ENCODE assay signal across 29 cellular contexts in the genomic region with DNA sequence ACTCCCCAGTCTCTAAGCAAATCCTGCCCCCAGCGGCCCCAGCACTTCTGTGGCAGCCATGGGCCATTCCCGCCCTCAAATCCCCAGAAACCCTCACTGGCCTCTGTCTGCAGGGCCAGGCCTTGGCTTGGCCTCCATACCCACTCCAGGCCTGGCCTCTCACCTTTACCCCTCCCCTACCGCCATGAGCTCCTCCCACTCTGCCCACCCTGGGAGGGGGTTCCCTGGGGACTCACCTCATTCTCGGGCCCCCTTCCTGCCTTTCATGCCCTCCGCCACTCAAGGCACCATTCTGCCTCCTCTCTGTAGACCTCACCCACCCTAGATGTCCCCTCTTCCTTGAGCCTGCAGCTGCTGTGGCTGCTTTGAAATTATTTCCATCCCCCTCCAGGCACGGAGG. TPM values are rescaled to one million over a fixed set of nuclear protein-coding genes. Genes with fewer than 3 reads are reported as not detected.
A peak's percentile ranks its signal among the peaks of the same experiment; 100 is the strongest.
DNase-seq lines count a peak whose midpoint lies in the region; ATAC-seq and TF ChIP-seq lines count a peak whose summit lies in the region.
"Had no signal": no experiment of that assay in that cellular context is flagged by ENCODE, and none has a peak within 500 bp of the region (broad histone marks: within the 10 kb centered on the region; RNA-seq: fewer than 3 reads in every experiment).

No MANE protein-coding gene starts in this region.

- CTCF ChIA-PET in activated CD4-positive, alpha-beta memory T cell treated with anti-CD3 and anti-CD28 coated beads for 36 hours (lab: Charles Lee), result interaction anchor here (1.5 to 4.5 kb wide), 3 partner anchors 10 to 317 kb away, joined by 5 to 40 read pairs (median 10); no protein-coding TSS in a partner anchor

- H3K36me3 Mint-ChIP-seq in chondrocyte (ENCODE audit: low read depth) (no peaks in the 10 kb centered on the region), neural progenitor cell (no peaks in the 10 kb centered on the region)
- H3K36me3 Mint-ChIP-seq in activated CD4-positive, alpha-beta memory T cell treated with anti-CD3 and anti-CD28 coated beads for 36 hours, result no peaks in the 10 kb centered on the region
- H3K36me3 Mint-ChIP-seq: activated naive CD4-positive, alpha-beta T cell treated with anti-CD3 and anti-CD28 coated beads, Interleukin-2, amount 50 U/mL, for 72 hours; CD4-positive, CD25-positive, alpha-beta regulatory T cell had no signal

- H3K4me3 Mint-ChIP-seq in chondrocyte (ENCODE audit: unreplicated experiment) (no peak overlapping the region), neural progenitor cell (no peak overlapping the region)
- no peak overlapping the region for H3K4me3 Mint-ChIP-seq in activated CD4-positive, alpha-beta memory T cell treated with anti-CD3 and anti-CD28 coated beads for 36 hours
- H3K4me3 Mint-ChIP-seq: activated CD4-positive, alpha-beta T cell treated with anti-CD3 and anti-CD28 coated beads for 36 hours; CD4-positive, CD25-positive, alpha-beta regulatory T cell had no signal

- H3K9me3 ChIP-seq in left ventricle myocardium inferior (replicated peaks) (no peaks in the 10 kb centered on the region), neural progenitor cell (ENCODE audit: low read depth) (no peaks in the 10 kb centered on the region), aorta (ENCODE audit: control insufficient read depth, low read length) (no peaks in the 10 kb centered on the region)
- H3K9me3 ChIP-seq: esophagus muscularis mucosa, HAP-1, Peyer's patch, upper lobe of right lung had no signal

- TF ChIP-seq CTCF in left ventricle myocardium inferior (IDR thresholded peaks at IDR 0.05; ENCODE audit: borderline replicate concordance) (no peak), chondrocyte (IDR thresholded peaks at IDR 0.05) (no peak), neural progenitor cell (IDR thresholded peaks at IDR 0.05) (no peak)

- peaks cover 11% of the 10 kb centered on the region for H3K36me3 ChIP-seq in left ventricle myocardium inferior
- H3K36me3 ChIP-seq in neural progenitor cell, result no peaks in the 10 kb centered on the region
- H3K36me3 ChIP-seq in aorta (ENCODE audit: control insufficient read depth in 1 of 2, insufficient read depth in 2 of 2, low read length in 1 of 2), result no peaks in the 10 kb centered on the region
- H3K36me3 ChIP-seq: HAP-1 had no signal

- H3K4me1 ChIP-seq in left ventricle myocardium inferior (peaks cover 78% of the 10 kb centered on the region), neural progenitor cell (peaks cover 10% of the 10 kb centered on the region), aorta (ENCODE audit: control insufficient read depth in 1 of 2, insufficient read depth in 2 of 2, low read length in 2 of 2) (no peaks in the 10 kb centered on the region)
- H3K4me1 ChIP-seq: foreskin keratinocyte, HAP-1 had no signal

- ATAC-seq in Right ventricle myocardium superior (ENCODE audit: poor library complexity) (no peak), aorta (ENCODE audit: low FRiP score) (no peak), left colon (no peak)
- ATAC-seq: activated CD4-positive, alpha-beta T cell treated with anti-CD3 and anti-CD28 coated beads for 36 hours; activated naive CD4-positive, alpha-beta T cell treated with anti-CD3 and anti-CD28 coated beads, Interleukin-2, amount 50 U/mL, for 72 hours; foreskin keratinocyte; HepG2 had no signal

- H3K27ac ChIP-seq in left ventricle myocardium inferior (replicated peaks), result peak overlapping the region; percentile 73
- no peak overlapping the region for H3K27ac ChIP-seq in neural progenitor cell
- no peak overlapping the region for H3K27ac ChIP-seq in aorta (ENCODE audit: low read depth in 1 of 2, low read length in 2 of 2)
- H3K27ac ChIP-seq: foreskin keratinocyte, Peyer's patch, VCaP had no signal

- intact Hi-C loops in left ventricle myocardium inferior (cut with micrococcal nuclease), result no loop called here
- intact Hi-C loops in Right ventricle myocardium superior (cut with DNase I), result no loop called here
- intact Hi-C loops in aorta (cut with DNase I), result no loop called here
- intact Hi-C loops in activated CD4-positive, alpha-beta memory T cell treated with anti-CD3 and anti-CD28 coated beads for 36 hours (cut with micrococcal nuclease), result no loop called here
- intact Hi-C loops in left colon (cut with DNase I, micrococcal nuclease), result no loop called here

- H2AFZ ChIP-seq in neural progenitor cell (replicated peaks), result no peak overlapping the region

- H3K27ac Mint-ChIP-seq in chondrocyte (ENCODE audit: unreplicated experiment), result no peak overlapping the region
- peak overlapping the region; percentile 32 for H3K27ac Mint-ChIP-seq in neural progenitor cell
- H3K27ac Mint-ChIP-seq in activated CD4-positive, alpha-beta memory T cell treated with anti-CD3 and anti-CD28 coated beads for 36 hours, result no peak overlapping the region
- H3K27ac Mint-ChIP-seq: activated CD4-positive, alpha-beta T cell treated with anti-CD3 and anti-CD28 coated beads for 36 hours; CD4-positive, CD25-positive, alpha-beta regulatory T cell; progenitor cell of endocrine pancreas had no signal

- H3K4me1 Mint-ChIP-seq in chondrocyte (ENCODE audit: low read depth) (peaks cover 18% of the 10 kb centered on the region), neural progenitor cell (peaks cover 39% of the 10 kb centered on the region)
- H3K4me1 Mint-ChIP-seq in activated CD4-positive, alpha-beta memory T cell treated with anti-CD3 and anti-CD28 coated beads for 36 hours (ENCODE audit: low read depth), result peaks cover 11% of the 10 kb centered on the region

- no peaks in the 10 kb centered on the region for H3K27me3 ChIP-seq in left ventricle myocardium inferior (ENCODE audit: low read depth)
- no peaks in the 10 kb centered on the region for H3K27me3 ChIP-seq in neural progenitor cell
- H3K27me3 ChIP-seq in aorta (ENCODE audit: control insufficient read depth in 1 of 2, insufficient read depth in 2 of 2, low read length in 1 of 2), result no peaks in the 10 kb centered on the region
- H3K27me3 ChIP-seq: esophagus muscularis mucosa, Peyer's patch, upper lobe of right lung had no signal

- no peak overlapping the region for H3K9ac ChIP-seq in neural progenitor cell

- no peak for DNase-seq in left ventricle myocardium inferior
- no peak for DNase-seq in Right ventricle myocardium superior
- peak; percentile 50 for DNase-seq in chondrocyte (ENCODE audit: low spot score)
- no peak for DNase-seq in neural progenitor cell (ENCODE audit: low spot score)
- DNase-seq in aorta, result peak; percentile 26 to 49
- no peak for DNase-seq in activated CD4-positive, alpha-beta memory T cell treated with anti-CD3 and anti-CD28 coated beads for 36 hours
- no peak for DNase-seq in NK-92 treated with Interleukin-12 subunit alpha and Interleukin-12 subunit beta, amount 100 ng/mL, for 24 hours (lab: John Stamatoyannopoulos, UW)
- DNase-seq in left colon, result no peak
- DNase-seq: activated CD4-positive, alpha-beta T cell treated with anti-CD3 and anti-CD28 coated beads for 36 hours; activated CD8-positive, alpha-beta memory T cell treated with anti-CD3 and anti-CD28 coated beads for 24 hours; activated effector memory CD4-positive, alpha-beta T cell treated with Interleukin-2 at 50 U/mL for 16 hours; CD4-positive, CD25-positive, alpha-beta regulatory T cell; cortex of kidney; DMS79 treated with DMSO at 0.1 percent for 48 hours; foreskin keratinocyte; NCI-H1436 treated with DMSO at 0.1 percent for 48 hours; NCI-H226; NCI-H526 treated with DMSO at 0.1 percent for 48 hours; Peyer's patch; stimulated activated CD4-positive, alpha-beta T cell treated with anti-CD3 and anti-CD28 coated beads, Interleukin-15, amount 100 ng/mL, for 24 hours; stimulated activated CD4-positive, alpha-beta T cell treated with anti-CD3 and anti-CD28 coated beads, Interleukin-4, amount 100 ng/mL, for 4 hours; SW 1271 had no signal

- H3K4me3 ChIP-seq in left ventricle myocardium inferior, result no peak overlapping the region
- no peak overlapping the region for H3K4me3 ChIP-seq in neural progenitor cell
- no peak overlapping the region for H3K4me3 ChIP-seq in aorta (ENCODE audit: low read length in 2 of 2)
- H3K4me3 ChIP-seq: esophagus muscularis mucosa, HAP-1, Peyer's patch, upper lobe of right lung had no signal

- POLR2A ChIA-PET in activated CD4-positive, alpha-beta memory T cell treated with anti-CD3 and anti-CD28 coated beads for 36 hours (lab: Charles Lee), result no interaction called here

- H3K27me3 Mint-ChIP-seq in chondrocyte (ENCODE audit: low read depth), result no peaks in the 10 kb centered on the region
- peaks cover 3% of the 10 kb centered on the region for H3K27me3 Mint-ChIP-seq in neural progenitor cell (ENCODE audit: insufficient read depth, low read depth)
- no peaks in the 10 kb centered on the region for H3K27me3 Mint-ChIP-seq in activated CD4-positive, alpha-beta memory T cell treated with anti-CD3 and anti-CD28 coated beads for 36 hours
- H3K27me3 Mint-ChIP-seq: activated CD4-positive, alpha-beta T cell treated with anti-CD3 and anti-CD28 coated beads for 36 hours had no signal

- H3F3A ChIP-seq in neural progenitor cell (ENCODE audit: low read depth), result no peaks in the 10 kb centered on the region

- WGBS in aorta, 2 donors, result 92 to 95% methylated on average over 6 of the region's 6 CpGs

- H4K20me1 ChIP-seq in neural progenitor cell (ENCODE audit: low read depth), result no peaks in the 10 kb centered on the region

- no peaks in the 10 kb centered on the region for H3K79me2 ChIP-seq in neural progenitor cell (ENCODE audit: low read depth)

- H3K9me3 Mint-ChIP-seq in chondrocyte (ENCODE audit: low read depth) (no peaks in the 10 kb centered on the region), neural progenitor cell (no peaks in the 10 kb centered on the region)
- H3K9me3 Mint-ChIP-seq in activated CD4-positive, alpha-beta memory T cell treated with anti-CD3 and anti-CD28 coated beads for 36 hours, result no peaks in the 10 kb centered on the region
- H3K9me3 Mint-ChIP-seq: activated naive CD4-positive, alpha-beta T cell treated with anti-CD3 and anti-CD28 coated beads, Interleukin-2, amount 50 U/mL, for 72 hours; CD4-positive, CD25-positive, alpha-beta regulatory T cell had no signal

- H3K4me2 ChIP-seq in neural progenitor cell, result no peak overlapping the region

RNA-seq across cellular contexts. Expression of gene PRF1, which starts 41.0 kb away (rescaled TPM):
- total RNA-seq in left ventricle myocardium inferior, result 2.6 TPM
- total RNA-seq in Right ventricle myocardium superior, result 2.2 TPM
- not detected in 3 replicates for total RNA-seq in chondrocyte
- not detected in 2 replicates for total RNA-seq in neural progenitor cell (ENCODE audit: low replicate concordance)
- total RNA-seq in aorta, result 1 to 10 TPM; 3.2 to 6.1 TPM
- polyA plus RNA-seq in aorta, result 1 to 10 TPM; 1.3 to 6.1 TPM
- total RNA-seq in activated CD4-positive, alpha-beta memory T cell treated with anti-CD3 and anti-CD28 coated beads for 36 hours, result 10 to 100 TPM; 32.4 to 32.6 TPM
- total RNA-seq in left colon, result 1 to 10 TPM; 2.7 to 4.3 TPM
- total RNA-seq: foreskin keratinocyte, progenitor cell of endocrine pancreas had no signal
- polyA plus RNA-seq: foreskin keratinocyte had no signal

Comparison
In these comparisons a context has a peak if more than half of its experiments do, and no peak if none do; other contexts are left out.
1. DNase-seq: peak in chondrocyte (single experiment) and aorta (2 of 2); none in left ventricle myocardium inferior (single experiment), Right ventricle myocardium superior (single experiment), neural progenitor cell (single experiment), activated CD4-positive, alpha-beta memory T cell treated with anti-CD3 and anti-CD28 coated beads for 36 hours (single experiment), NK-92 treated with Interleukin-12 subunit alpha and Interleukin-12 subunit beta, amount 100 ng/mL, for 24 hours (single experiment) and left colon (0 of 2).